ENCODE assay signal across 14 cellular contexts in genomic region chr11:33667819-33668467, GRCh38. TPM values are rescaled to one million over a fixed set of nuclear protein-coding genes. Genes with fewer than 3 reads are reported as not detected.
A peak's percentile ranks its signal among the peaks of the same experiment; 100 is the strongest.
DNase-seq lines count a peak whose midpoint lies in the region; ATAC-seq and TF ChIP-seq lines count a peak whose summit lies in the region.
"Had no signal": no experiment of that assay in that cellular context is flagged by ENCODE, and none has a peak within 500 bp of the region (broad histone marks: within the 10 kb centered on the region; RNA-seq: fewer than 3 reads in every experiment).

No MANE protein-coding gene starts in this region.

- no TSS peak for BruUV-seq in PC-9 (replicated peaks; lab: Mats Ljungman, UMichigan)

- intact Hi-C loops in gastrocnemius medialis (cut with DNase I; ENCODE audit: low total_unique reads) (no loop called here), PC-9 (cut with micrococcal nuclease; ENCODE audit: unreplicated experiment) (no loop called here)

- no peaks in the 10 kb centered on the region for H3F3A ChIP-seq in PC-9 (ENCODE audit: insufficient read depth, low read depth)

- H3K27me3 ChIP-seq in esophagus (ENCODE audit: control insufficient read depth in 1 of 2, insufficient read depth in 2 of 2, low read length in 2 of 2) (no peaks in the 10 kb centered on the region), gastrocnemius medialis (no peaks in the 10 kb centered on the region), PC-9 (ENCODE audit: insufficient read depth, low read depth) (no peaks in the 10 kb centered on the region)
- H3K27me3 ChIP-seq: BLaER1 had no signal

- no peak overlapping the region for H3K4me3 Mint-ChIP-seq in osteocyte (ENCODE audit: unreplicated experiment)
- H3K4me3 Mint-ChIP-seq: IgD-negative memory B cell had no signal

- in situ Hi-C loops in gastrocnemius medialis (cut with MboI; ENCODE audit: low sequenced_read_pairs in 4 of 4), result no loop called here

- H3K36me3 ChIP-seq in esophagus (ENCODE audit: control insufficient read depth in 2 of 2, insufficient read depth in 2 of 2, low read length in 1 of 2), result peaks cover 0 to 2% of the 10 kb centered on the region in 2 donors
- H3K36me3 ChIP-seq in gastrocnemius medialis, result no peaks in the 10 kb centered on the region
- H3K36me3 ChIP-seq in PC-9 (ENCODE audit: low read depth), result no peaks in the 10 kb centered on the region
- H3K36me3 ChIP-seq: BLaER1 had no signal

- H3K4me2 ChIP-seq in PC-9, result no peak overlapping the region
- H3K4me2 ChIP-seq: BLaER1 had no signal

- POLR2A ChIA-PET in PC-9 (lab: Charles Lee; ENCODE audit: unreplicated experiment), result no interaction called here

- peaks cover 0 to 2% of the 10 kb centered on the region in 2 donors for H3K9me3 ChIP-seq in esophagus (ENCODE audit: control insufficient read depth in 2 of 2, insufficient read depth in 1 of 2, low read depth in 1 of 2, low read length in 1 of 2)
- no peaks in the 10 kb centered on the region for H3K9me3 ChIP-seq in gastrocnemius medialis
- no peaks in the 10 kb centered on the region for H3K9me3 ChIP-seq in PC-9 (ENCODE audit: insufficient read depth, low read depth)
- H3K9me3 ChIP-seq: BLaER1 had no signal

- peaks cover 2% of the 10 kb centered on the region for H3K36me3 Mint-ChIP-seq in osteocyte (ENCODE audit: unreplicated experiment)
- H3K36me3 Mint-ChIP-seq: IgD-negative memory B cell had no signal

- H3K4me3 ChIP-seq in esophagus (ENCODE audit: low read depth in 1 of 2, low read length in 2 of 2) (no peak overlapping the region), gastrocnemius medialis (no peak overlapping the region), PC-9 (no peak overlapping the region)
- H3K4me3 ChIP-seq: BLaER1 had no signal

- H3K79me2 ChIP-seq in PC-9 (ENCODE audit: low read depth), result no peaks in the 10 kb centered on the region

- H3K27ac Mint-ChIP-seq in osteocyte (ENCODE audit: unreplicated experiment), result no peak overlapping the region
- H3K27ac Mint-ChIP-seq: IgD-negative memory B cell had no signal

- CTCF ChIA-PET in PC-9 (lab: Charles Lee), result interaction anchor here (0.5 to 0.6 kb wide), 3 partner anchors 47 to 295 kb away, joined by 3 read pairs; no protein-coding TSS in a partner anchor

- 82 to 83% methylated on average over 18 of the region's 18 CpGs for WGBS in esophagus, 2 donors

- no peaks in the 10 kb centered on the region for H4K20me1 ChIP-seq in PC-9 (ENCODE audit: insufficient read depth)
- H4K20me1 ChIP-seq: BLaER1 had no signal

- H2AFZ ChIP-seq in PC-9, result no peak overlapping the region

- H3K4me1 Mint-ChIP-seq in osteocyte (ENCODE audit: unreplicated experiment), result peaks cover 18% of the 10 kb centered on the region

- H3K27ac ChIP-seq in esophagus (ENCODE audit: low read depth in 2 of 2, low read length in 1 of 2) (peak overlapping the region; percentile 80 to 85), gastrocnemius medialis (no peak overlapping the region), PC-9 (no peak overlapping the region)
- H3K27ac ChIP-seq: BLaER1 had no signal

- H3K4me1 ChIP-seq in esophagus (ENCODE audit: control insufficient read depth in 2 of 2, insufficient read depth in 2 of 2, low read length in 1 of 2) (peaks cover 3 to 22% of the 10 kb centered on the region in 2 donors), gastrocnemius medialis (peaks cover 8 to 13% of the 10 kb centered on the region in 2 donors), PC-9 (replicated peaks; ENCODE audit: insufficient read depth) (peaks cover 11% of the 10 kb centered on the region; the same call in 1 of the 2 replicates)
- H3K4me1 ChIP-seq: BLaER1 had no signal

- no peak for ATAC-seq in gastrocnemius medialis
- ATAC-seq: Right ventricle myocardium inferior had no signal

- H3K27me3 Mint-ChIP-seq in osteocyte (ENCODE audit: unreplicated experiment), result no peaks in the 10 kb centered on the region

- no peaks in the 10 kb centered on the region for H3K9me3 Mint-ChIP-seq in osteocyte (ENCODE audit: unreplicated experiment)
- H3K9me3 Mint-ChIP-seq: IgD-negative memory B cell had no signal

- no peak for TF ChIP-seq POLR2A in gastrocnemius medialis (IDR thresholded peaks at IDR 0.05)

- H3K9me2 ChIP-seq in PC-9 (ENCODE audit: insufficient read depth), result no peaks in the 10 kb centered on the region

- DNase-seq in NCI-H2196 (lab: John Stamatoyannopoulos, UW; ENCODE audit: unreplicated experiment) (peak; percentile 37), NCI-H2196 treated with DMSO at 0.1 percent for 48 hours (lab: John Stamatoyannopoulos, UW; ENCODE audit: unreplicated experiment) (no peak), NCI-H1092 treated with DMSO at 0.1 percent for 48 hours (lab: John Stamatoyannopoulos, UW) (peak; percentile 85), osteocyte (ENCODE audit: extremely low spot score, unreplicated experiment) (peak; percentile 77), gastrocnemius medialis (no peak), DMS53 (lab: John Stamatoyannopoulos, UW) (no peak), PC-9 (no peak)
- DNase-seq: 8988T, H7, NCI-H1436 treated with DMSO at 0.1 percent for 48 hours had no signal

- TF ChIP-seq CTCF in osteocyte (IDR thresholded peaks at IDR 0.05), result no peak
- TF ChIP-seq CTCF in gastrocnemius medialis (IDR thresholded peaks at IDR 0.05 in 4 of 5, conservative IDR thresholded peaks at IDR 0.05 in 1 of 5), result no peak
- TF ChIP-seq CTCF in PC-9 (conservative IDR thresholded peaks at IDR 0.05), result no peak

RNA-seq across cellular contexts. Expression of gene C11orf91, which starts 32.7 kb away (rescaled TPM):
- polyA plus RNA-seq in esophagus, result under 1 TPM; 0.21 to 0.51 TPM
- total RNA-seq in osteocyte, result 0.75 TPM in 1 of 2 replicates, not detected in the other
- total RNA-seq in gastrocnemius medialis, result not detected
- total RNA-seq in PC-9 (2021), result 0.90 TPM in 1 of 2 replicates, not detected in the other
- total RNA-seq: H7, Right ventricle myocardium inferior had no signal
- polyA plus RNA-seq: IgD-negative memory B cell had no signal

Comparison
In these comparisons a context has a peak if more than half of its experiments do, and no peak if none do; other contexts are left out.
1. DNase-seq: peak in NCI-H2196 (single experiment), NCI-H1092 treated with DMSO at 0.1 percent for 48 hours (single experiment) and osteocyte (single experiment); none in NCI-H2196 treated with DMSO at 0.1 percent for 48 hours (single experiment), gastrocnemius medialis (0 of 2), DMS53 (single experiment) and PC-9 (0 of 2).
2. H3K27ac ChIP-seq: peak in esophagus (2 of 2); none in gastrocnemius medialis (0 of 4) and PC-9 (single experiment).